1 cellular context compared by ENCODE assay signal in the genomic region with DNA sequence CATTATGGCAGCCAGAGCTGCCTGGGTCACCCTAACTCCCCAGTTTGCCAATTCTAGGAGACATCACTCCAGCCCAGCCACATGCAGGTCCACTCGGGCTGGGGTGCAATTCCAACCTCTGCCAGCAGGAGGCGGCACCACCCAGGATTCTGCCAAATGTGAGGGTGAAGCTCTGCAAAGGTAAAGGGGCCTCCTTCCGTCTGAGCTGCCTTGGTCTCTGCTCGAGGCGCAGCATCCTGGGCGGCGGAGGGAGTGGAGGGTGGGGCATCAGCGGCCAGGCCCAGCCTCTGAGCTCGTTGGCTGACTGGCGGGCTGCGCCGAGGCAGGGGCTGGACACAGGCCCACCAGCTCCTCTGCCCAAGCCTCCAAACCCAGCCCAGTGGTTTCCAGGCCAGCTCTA.
TF ChIP-seq lines count a peak whose summit lies in the region.

No MANE protein-coding gene starts in this region.

TF ChIP-seq in liver, 16 proteins besides CTCF, POLR2A, EP300 and RAD21 (continued from another document):
- TF ChIP-seq, protein P1, sequence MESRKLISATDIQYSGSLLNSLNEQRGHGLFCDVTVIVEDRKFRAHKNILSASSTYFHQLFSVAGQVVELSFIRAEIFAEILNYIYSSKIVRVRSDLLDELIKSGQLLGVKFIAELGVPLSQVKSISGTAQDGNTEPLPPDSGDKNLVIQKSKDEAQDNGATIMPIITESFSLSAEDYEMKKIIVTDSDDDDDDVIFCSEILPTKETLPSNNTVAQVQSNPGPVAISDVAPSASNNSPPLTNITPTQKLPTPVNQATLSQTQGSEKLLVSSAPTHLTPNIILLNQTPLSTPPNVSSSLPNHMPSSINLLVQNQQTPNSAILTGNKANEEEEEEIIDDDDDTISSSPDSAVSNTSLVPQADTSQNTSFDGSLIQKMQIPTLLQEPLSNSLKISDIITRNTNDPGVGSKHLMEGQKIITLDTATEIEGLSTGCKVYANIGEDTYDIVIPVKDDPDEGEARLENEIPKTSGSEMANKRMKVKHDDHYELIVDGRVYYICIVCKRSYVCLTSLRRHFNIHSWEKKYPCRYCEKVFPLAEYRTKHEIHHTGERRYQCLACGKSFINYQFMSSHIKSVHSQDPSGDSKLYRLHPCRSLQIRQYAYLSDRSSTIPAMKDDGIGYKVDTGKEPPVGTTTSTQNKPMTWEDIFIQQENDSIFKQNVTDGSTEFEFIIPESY (IDR thresholded peaks at IDR 0.05): no peak
